9 cellular contexts compared by ENCODE assay signal in genomic region chr1:67431869-67432578, GRCh38. TPM values are rescaled to one million over a fixed set of nuclear protein-coding genes. Genes with fewer than 3 reads are reported as not detected.
DNase-seq lines count a peak whose midpoint lies in the region; ATAC-seq and TF ChIP-seq lines count a peak whose summit lies in the region.
"Had no signal": no experiment of that assay in that cellular context is flagged by ENCODE, and none has a peak within 500 bp of the region (broad histone marks: within the 10 kb centered on the region; RNA-seq: fewer than 3 reads in every experiment).

No MANE protein-coding gene starts in this region.

- H3K27ac Mint-ChIP-seq in HFFc6: no peak overlapping the region; the same call in 1 of the 2 replicates
- H3K27ac Mint-ChIP-seq in activated T-helper 17 cell treated with anti-CD3 and anti-CD28 coated beads, Interleukin-2, amount 50 U/mL, for 72 hours: peak overlapping the region; percentile 98
- H3K27ac Mint-ChIP-seq in mesothelial cell of epicardium: peak overlapping the region; percentile 32

- H3K27me3 Mint-ChIP-seq in HFFc6 (ENCODE audit: insufficient read depth): peaks cover 2% of the 10 kb centered on the region; the same call in 1 of the 2 replicates
- no peaks in the 10 kb centered on the region for H3K27me3 Mint-ChIP-seq in activated T-helper 17 cell treated with anti-CD3 and anti-CD28 coated beads, Interleukin-2, amount 50 U/mL, for 72 hours
- H3K27me3 Mint-ChIP-seq in mesothelial cell of epicardium (ENCODE audit: low read depth): no peaks in the 10 kb centered on the region

- peaks cover 19% of the 10 kb centered on the region; the same call in 1 of the 2 replicates for H3K36me3 ChIP-seq in BLaER1
- H3K36me3 ChIP-seq: neutrophil had no signal

- H3K9ac ChIP-seq in BLaER1: peak overlapping the region; percentile 99; the same call in 1 of the 2 replicates

- H3K4me3 Mint-ChIP-seq in HFFc6 (peak overlapping the region; percentile 97), mesothelial cell of epicardium (peak overlapping the region; percentile 100)
- H3K4me3 Mint-ChIP-seq in activated T-helper 17 cell treated with anti-CD3 and anti-CD28 coated beads, Interleukin-2, amount 50 U/mL, for 72 hours: peak overlapping the region; percentile 95

- peaks cover 33% of the 10 kb centered on the region for H3K36me3 Mint-ChIP-seq in HFFc6 (ENCODE audit: low read depth)
- peaks cover 39% of the 10 kb centered on the region for H3K36me3 Mint-ChIP-seq in activated T-helper 17 cell treated with anti-CD3 and anti-CD28 coated beads, Interleukin-2, amount 50 U/mL, for 72 hours (ENCODE audit: low read depth)
- peaks cover 2% of the 10 kb centered on the region for H3K36me3 Mint-ChIP-seq in mesothelial cell of epicardium

- H3K27ac ChIP-seq in BLaER1: peak overlapping the region; percentile 98; the same call in 1 of the 2 replicates

- H3K4me1 Mint-ChIP-seq in HFFc6 (ENCODE audit: low read depth) (peaks cover 56% of the 10 kb centered on the region), mesothelial cell of epicardium (peaks cover 47% of the 10 kb centered on the region)
- H3K4me1 Mint-ChIP-seq in activated T-helper 17 cell treated with anti-CD3 and anti-CD28 coated beads, Interleukin-2, amount 50 U/mL, for 72 hours: peaks cover 21% of the 10 kb centered on the region

- TF ChIP-seq CTCF in HFFc6 (IDR thresholded peaks at IDR 0.05) (no peak), mesothelial cell of epicardium (IDR thresholded peaks at IDR 0.05; ENCODE audit: unreplicated experiment) (no peak)

- ATAC-seq in activated T-helper 17 cell treated with anti-CD3 and anti-CD28 coated beads, Interleukin-2, amount 50 U/mL, for 72 hours (replicated peaks): no peak

- H3K4me1 ChIP-seq in BLaER1: peaks cover 43% of the 10 kb centered on the region

- peak overlapping the region; percentile 83 for H3K4me2 ChIP-seq in BLaER1

- H3K4me3 ChIP-seq in BLaER1: no peak overlapping the region

- no peaks in the 10 kb centered on the region for H3K9me3 ChIP-seq in BLaER1
- H3K9me3 ChIP-seq: neutrophil had no signal

- H3K9me3 Mint-ChIP-seq in HFFc6: no peaks in the 10 kb centered on the region
- no peaks in the 10 kb centered on the region for H3K9me3 Mint-ChIP-seq in activated T-helper 17 cell treated with anti-CD3 and anti-CD28 coated beads, Interleukin-2, amount 50 U/mL, for 72 hours
- no peaks in the 10 kb centered on the region for H3K9me3 Mint-ChIP-seq in mesothelial cell of epicardium

- no peaks in the 10 kb centered on the region for H3K27me3 ChIP-seq in BLaER1
- H3K27me3 ChIP-seq: neutrophil had no signal

- DNase-seq in HFFc6 (no peak), mesothelial cell of epicardium (ENCODE audit: low spot score in 2 of 2, unreplicated experiment in 2 of 2) (no peak), SKM-1 (lab: John Stamatoyannopoulos, UW; ENCODE audit: unreplicated experiment) (no peak), SKM-1 treated with dmso at 0.1 percent for 144 hours (lab: John Stamatoyannopoulos, UW; ENCODE audit: unreplicated experiment) (no peak), NCI-H1048 (lab: John Stamatoyannopoulos, UW) (no peak), GDM1 (lab: John Stamatoyannopoulos, UW) (no peak)

- peaks cover 30% of the 10 kb centered on the region for H4K20me1 ChIP-seq in BLaER1

RNA-seq across cellular contexts. Expression of gene SERBP1, which starts 1.8 kb away (rescaled TPM):
- 100 to 1,000 TPM; 192 to 263 (median 242) TPM for total RNA-seq in HFFc6 (2021; fragmentation: NEBNext Ultra II Directional; extraction: Animal tissue kit (Norgen Biotek cat#: 25700))
- 100 to 1,000 TPM; 225 to 393 TPM for total RNA-seq in activated T-helper 17 cell treated with anti-CD3 and anti-CD28 coated beads, Interleukin-2, amount 50 U/mL, for 72 hours
- 248 to 259 TPM (median 255 TPM) in 3 replicates for total RNA-seq in mesothelial cell of epicardium
